In genomic region chr10:6737758-6738463, GRCh38 we compare ENCODE assay signal across 10 cellular contexts.
DNase-seq lines count a peak whose midpoint lies in the region; ATAC-seq and TF ChIP-seq lines count a peak whose summit lies in the region.
"Had no signal": no experiment of that assay in that cellular context is flagged by ENCODE, and none has a peak within 500 bp of the region (broad histone marks: within the 10 kb centered on the region; RNA-seq: fewer than 3 reads in every experiment).

No MANE protein-coding gene starts in this region.

- H3K9me2 ChIP-seq in GM23338 (ENCODE audit: insufficient read depth): no peaks in the 10 kb centered on the region
- H3K9me2 ChIP-seq in hepatocyte (replicated peaks; ENCODE audit: insufficient read depth): no peaks in the 10 kb centered on the region

- H4K20me1 ChIP-seq in GM23338 (replicated peaks; ENCODE audit: insufficient read depth) (no peaks in the 10 kb centered on the region), hepatocyte (ENCODE audit: insufficient read depth, poor library complexity, severe bottlenecking) (no peaks in the 10 kb centered on the region)

- peak overlapping the region; percentile 73 for H3K27ac Mint-ChIP-seq in GM23338
- H3K27ac Mint-ChIP-seq in T-helper 1 cell treated with Interleukin-12 subunit alpha and Interleukin-12 subunit beta and Interleukin-4 antibody, amounts not matched to agents 30 μg/mL and 1 μg/mL, for 36 hours: peak overlapping the region; percentile 31

- no peak overlapping the region for H3K4me3 ChIP-seq in GM23338
- H3K4me3 ChIP-seq in hepatocyte: no peak overlapping the region
- peak overlapping the region; percentile 2 for H3K4me3 ChIP-seq in skeletal muscle cell (ENCODE audit: low read depth, low read length)

- TF ChIP-seq CTCF in GM23338 (conservative IDR thresholded peaks at IDR 0.05; ENCODE audit: low read depth in 2 of 2): no peak
- TF ChIP-seq CTCF in hepatocyte (IDR thresholded peaks at IDR 0.05; ENCODE audit: poor library complexity): no peak
- TF ChIP-seq CTCF in GM20000 (IDR thresholded peaks at IDR 0.05; ENCODE audit: extremely low read depth, missing control alignments): no peak

- H3K36me3 ChIP-seq in GM23338 (ENCODE audit: insufficient read depth) (no peaks in the 10 kb centered on the region), hepatocyte (replicated peaks; ENCODE audit: insufficient read depth, low read depth) (no peaks in the 10 kb centered on the region)

- H3K27me3 Mint-ChIP-seq in GM23338 (ENCODE audit: insufficient read depth, low read depth, poor library complexity): peaks cover 6% of the 10 kb centered on the region
- peaks cover 44% of the 10 kb centered on the region for H3K27me3 Mint-ChIP-seq in T-helper 1 cell treated with Interleukin-12 subunit alpha and Interleukin-12 subunit beta and Interleukin-4 antibody, amounts not matched to agents 30 μg/mL and 1 μg/mL, for 36 hours (ENCODE audit: low read depth)

- DNase-seq in GM23338 (ENCODE audit: low spot score): no peak
- peak; percentile 18 for DNase-seq in hepatocyte (ENCODE audit: low spot score)
- DNase-seq in skeletal muscle cell (ENCODE audit: low read depth): no peak
- no peak for DNase-seq in GM20000 (ENCODE audit: low spot score)
- no peak for DNase-seq in DMS53 (lab: John Stamatoyannopoulos, UW)
- no peak for DNase-seq in NCI-H345 (lab: John Stamatoyannopoulos, UW)
- DNase-seq: activated CD4-positive, alpha-beta T cell treated with anti-CD3 and anti-CD28 coated beads, Interleukin-2, amount 50 U/mL, for 1 hour; GOT3 had no signal

- H3K4me1 Mint-ChIP-seq in GM23338: peaks cover 36% of the 10 kb centered on the region
- peaks cover 14% of the 10 kb centered on the region for H3K4me1 Mint-ChIP-seq in T-helper 1 cell treated with Interleukin-12 subunit alpha and Interleukin-12 subunit beta and Interleukin-4 antibody, amounts not matched to agents 30 μg/mL and 1 μg/mL, for 36 hours (ENCODE audit: low read depth)

- H3K27ac ChIP-seq in GM23338 (ENCODE audit: low read depth) (peak overlapping the region; percentile 41; the same call in 1 of the 2 replicates), hepatocyte (peak overlapping the region; percentile 39)

- no peaks in the 10 kb centered on the region for H3F3A ChIP-seq in GM23338 (replicated peaks; ENCODE audit: low read depth)

- H3K27me3 ChIP-seq in GM23338 (ENCODE audit: insufficient read depth) (no peaks in the 10 kb centered on the region), hepatocyte (no peaks in the 10 kb centered on the region)

- no peak overlapping the region for H3K4me3 Mint-ChIP-seq in GM23338
- H3K4me3 Mint-ChIP-seq in T-helper 1 cell treated with Interleukin-12 subunit alpha and Interleukin-12 subunit beta and Interleukin-4 antibody, amounts not matched to agents 30 μg/mL and 1 μg/mL, for 36 hours: peak overlapping the region; percentile 1

- H3K9me3 Mint-ChIP-seq in GM23338: no peaks in the 10 kb centered on the region
- no peaks in the 10 kb centered on the region for H3K9me3 Mint-ChIP-seq in T-helper 1 cell treated with Interleukin-12 subunit alpha and Interleukin-12 subunit beta and Interleukin-4 antibody, amounts not matched to agents 30 μg/mL and 1 μg/mL, for 36 hours

- peak overlapping the region; percentile 49 for H3K4me2 ChIP-seq in GM23338
- H3K4me2 ChIP-seq in hepatocyte: peak overlapping the region; percentile 65

- H3K36me3 Mint-ChIP-seq in GM23338 (ENCODE audit: low read depth): no peaks in the 10 kb centered on the region
- H3K36me3 Mint-ChIP-seq in T-helper 1 cell treated with Interleukin-12 subunit alpha and Interleukin-12 subunit beta and Interleukin-4 antibody, amounts not matched to agents 30 μg/mL and 1 μg/mL, for 36 hours (ENCODE audit: low read depth): no peaks in the 10 kb centered on the region

- H3K4me1 ChIP-seq in GM23338 (ENCODE audit: insufficient read depth) (peaks cover 34% of the 10 kb centered on the region), hepatocyte (ENCODE audit: insufficient read depth) (peaks cover 26% of the 10 kb centered on the region)

- H2AFZ ChIP-seq in GM23338: peak overlapping the region; percentile 80
- H2AFZ ChIP-seq in hepatocyte: no peak overlapping the region

- H3K79me2 ChIP-seq in GM23338 (replicated peaks; ENCODE audit: insufficient read depth) (no peaks in the 10 kb centered on the region), hepatocyte (no peaks in the 10 kb centered on the region)

- WGBS in hepatocyte (ENCODE audit: low lambda C conversion rate, missing lambda C conversion rate): 59% methylated on average over 14 of the region's 14 CpGs

- ATAC-seq in GM23338: peak; percentile 53
- no peak for ATAC-seq in activated CD4-positive, CD25-positive, alpha-beta regulatory T cell treated with anti-CD3 and anti-CD28 coated beads, Interleukin-2, amount 50 U/mL, for 24 hours

- no peaks in the 10 kb centered on the region for H3K9me3 ChIP-seq in hepatocyte (ENCODE audit: low read depth)

TF ChIP-seq in GM23338, 12 proteins besides CTCF, POLR2A, EP300 and RAD21 (continues in another document):
- no peak for TF ChIP-seq ZNF331 (CRISPR knock-in tag; IDR thresholded peaks at IDR 0.05; ENCODE audit: low read depth)
- no peak for TF ChIP-seq STAT1 (IDR thresholded peaks at IDR 0.05; ENCODE audit: unreplicated experiment)
- TF ChIP-seq NANOG (IDR thresholded peaks at IDR 0.05; ENCODE audit: borderline replicate concordance): no peak
- no peak for TF ChIP-seq ZNF114 (CRISPR knock-in tag; IDR thresholded peaks at IDR 0.05)
- no peak for TF ChIP-seq EZH2phosphoT487 (IDR thresholded peaks at IDR 0.05; ENCODE audit: unreplicated experiment)
- TF ChIP-seq POLR2AphosphoS5 (IDR thresholded peaks at IDR 0.05; ENCODE audit: low read depth): no peak
- TF ChIP-seq, protein P1, sequence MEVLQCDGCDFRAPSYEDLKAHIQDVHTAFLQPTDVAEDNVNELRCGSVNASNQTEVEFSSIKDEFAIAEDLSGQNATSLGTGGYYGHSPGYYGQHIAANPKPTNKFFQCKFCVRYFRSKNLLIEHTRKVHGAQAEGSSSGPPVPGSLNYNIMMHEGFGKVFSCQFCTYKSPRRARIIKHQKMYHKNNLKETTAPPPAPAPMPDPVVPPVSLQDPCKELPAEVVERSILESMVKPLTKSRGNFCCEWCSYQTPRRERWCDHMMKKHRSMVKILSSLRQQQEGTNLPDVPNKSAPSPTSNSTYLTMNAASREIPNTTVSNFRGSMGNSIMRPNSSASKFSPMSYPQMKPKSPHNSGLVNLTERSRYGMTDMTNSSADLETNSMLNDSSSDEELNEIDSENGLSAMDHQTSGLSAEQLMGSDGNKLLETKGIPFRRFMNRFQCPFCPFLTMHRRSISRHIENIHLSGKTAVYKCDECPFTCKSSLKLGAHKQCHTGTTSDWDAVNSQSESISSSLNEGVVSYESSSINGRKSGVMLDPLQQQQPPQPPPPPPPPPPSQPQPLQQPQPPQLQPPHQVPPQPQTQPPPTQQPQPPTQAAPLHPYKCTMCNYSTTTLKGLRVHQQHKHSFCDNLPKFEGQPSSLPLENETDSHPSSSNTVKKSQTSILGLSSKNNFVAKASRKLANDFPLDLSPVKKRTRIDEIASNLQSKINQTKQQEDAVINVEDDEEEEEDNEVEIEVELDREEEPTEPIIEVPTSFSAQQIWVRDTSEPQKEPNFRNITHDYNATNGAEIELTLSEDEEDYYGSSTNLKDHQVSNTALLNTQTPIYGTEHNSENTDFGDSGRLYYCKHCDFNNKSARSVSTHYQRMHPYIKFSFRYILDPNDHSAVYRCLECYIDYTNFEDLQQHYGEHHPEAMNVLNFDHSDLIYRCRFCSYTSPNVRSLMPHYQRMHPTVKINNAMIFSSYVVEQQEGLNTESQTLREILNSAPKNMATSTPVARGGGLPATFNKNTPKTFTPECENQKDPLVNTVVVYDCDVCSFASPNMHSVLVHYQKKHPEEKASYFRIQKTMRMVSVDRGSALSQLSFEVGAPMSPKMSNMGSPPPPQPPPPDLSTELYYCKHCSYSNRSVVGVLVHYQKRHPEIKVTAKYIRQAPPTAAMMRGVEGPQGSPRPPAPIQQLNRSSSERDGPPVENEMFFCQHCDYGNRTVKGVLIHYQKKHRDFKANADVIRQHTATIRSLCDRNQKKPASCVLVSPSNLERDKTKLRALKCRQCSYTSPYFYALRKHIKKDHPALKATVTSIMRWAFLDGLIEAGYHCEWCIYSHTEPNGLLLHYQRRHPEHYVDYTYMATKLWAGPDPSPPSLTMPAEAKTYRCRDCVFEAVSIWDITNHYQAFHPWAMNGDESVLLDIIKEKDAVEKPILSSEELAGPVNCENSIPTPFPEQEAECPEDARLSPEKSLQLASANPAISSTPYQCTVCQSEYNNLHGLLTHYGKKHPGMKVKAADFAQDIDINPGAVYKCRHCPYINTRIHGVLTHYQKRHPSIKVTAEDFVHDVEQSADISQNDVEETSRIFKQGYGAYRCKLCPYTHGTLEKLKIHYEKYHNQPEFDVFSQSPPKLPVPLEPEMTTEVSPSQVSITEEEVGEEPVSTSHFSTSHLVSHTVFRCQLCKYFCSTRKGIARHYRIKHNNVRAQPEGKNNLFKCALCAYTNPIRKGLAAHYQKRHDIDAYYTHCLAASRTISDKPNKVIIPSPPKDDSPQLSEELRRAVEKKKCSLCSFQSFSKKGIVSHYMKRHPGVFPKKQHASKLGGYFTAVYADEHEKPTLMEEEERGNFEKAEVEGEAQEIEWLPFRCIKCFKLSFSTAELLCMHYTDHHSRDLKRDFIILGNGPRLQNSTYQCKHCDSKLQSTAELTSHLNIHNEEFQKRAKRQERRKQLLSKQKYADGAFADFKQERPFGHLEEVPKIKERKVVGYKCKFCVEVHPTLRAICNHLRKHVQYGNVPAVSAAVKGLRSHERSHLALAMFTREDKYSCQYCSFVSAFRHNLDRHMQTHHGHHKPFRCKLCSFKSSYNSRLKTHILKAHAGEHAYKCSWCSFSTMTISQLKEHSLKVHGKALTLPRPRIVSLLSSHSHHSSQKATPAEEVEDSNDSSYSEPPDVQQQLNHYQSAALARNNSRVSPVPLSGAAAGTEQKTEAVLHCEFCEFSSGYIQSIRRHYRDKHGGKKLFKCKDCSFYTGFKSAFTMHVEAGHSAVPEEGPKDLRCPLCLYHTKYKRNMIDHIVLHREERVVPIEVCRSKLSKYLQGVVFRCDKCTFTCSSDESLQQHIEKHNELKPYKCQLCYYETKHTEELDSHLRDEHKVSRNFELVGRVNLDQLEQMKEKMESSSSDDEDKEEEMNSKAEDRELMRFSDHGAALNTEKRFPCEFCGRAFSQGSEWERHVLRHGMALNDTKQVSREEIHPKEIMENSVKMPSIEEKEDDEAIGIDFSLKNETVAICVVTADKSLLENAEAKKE (CRISPR knock-in tag; IDR thresholded peaks at IDR 0.05): no peak
- TF ChIP-seq CREB1 (CRISPR knock-in tag; IDR thresholded peaks at IDR 0.05; ENCODE audit: low read depth): no peak
- no peak for TF ChIP-seq JUNB (IDR thresholded peaks at IDR 0.05; ENCODE audit: unreplicated experiment)
